1 cellular context compared by ENCODE assay signal in genomic region chr7:55099086-55099831, GRCh38.
TF ChIP-seq lines count a peak whose summit lies in the region.

No MANE protein-coding gene starts in this region.

TF ChIP-seq in GM23338, 12 proteins besides CTCF, POLR2A, EP300 and RAD21 (continued from another document):
- no peak for TF ChIP-seq ZNF462 (CRISPR knock-in tag; IDR thresholded peaks at IDR 0.05)
- no peak for TF ChIP-seq ZNF331 (CRISPR knock-in tag; IDR thresholded peaks at IDR 0.05; ENCODE audit: low read depth)
- TF ChIP-seq STAT1 (IDR thresholded peaks at IDR 0.05; ENCODE audit: unreplicated experiment): no peak
- no peak for TF ChIP-seq EZH2phosphoT487 (IDR thresholded peaks at IDR 0.05; ENCODE audit: unreplicated experiment)
- TF ChIP-seq REST (IDR thresholded peaks at IDR 0.05; ENCODE audit: unreplicated experiment): no peak
- no peak for TF ChIP-seq NANOG (IDR thresholded peaks at IDR 0.05; ENCODE audit: borderline replicate concordance)
- TF ChIP-seq CREB1 (CRISPR knock-in tag; IDR thresholded peaks at IDR 0.05; ENCODE audit: low read depth): no peak
- TF ChIP-seq, protein P1, sequence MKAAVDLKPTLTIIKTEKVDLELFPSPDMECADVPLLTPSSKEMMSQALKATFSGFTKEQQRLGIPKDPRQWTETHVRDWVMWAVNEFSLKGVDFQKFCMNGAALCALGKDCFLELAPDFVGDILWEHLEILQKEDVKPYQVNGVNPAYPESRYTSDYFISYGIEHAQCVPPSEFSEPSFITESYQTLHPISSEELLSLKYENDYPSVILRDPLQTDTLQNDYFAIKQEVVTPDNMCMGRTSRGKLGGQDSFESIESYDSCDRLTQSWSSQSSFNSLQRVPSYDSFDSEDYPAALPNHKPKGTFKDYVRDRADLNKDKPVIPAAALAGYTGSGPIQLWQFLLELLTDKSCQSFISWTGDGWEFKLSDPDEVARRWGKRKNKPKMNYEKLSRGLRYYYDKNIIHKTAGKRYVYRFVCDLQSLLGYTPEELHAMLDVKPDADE (IDR thresholded peaks at IDR 0.05): no peak
- TF ChIP-seq POLR2AphosphoS5 (IDR thresholded peaks at IDR 0.05; ENCODE audit: low read depth): no peak
- TF ChIP-seq JUNB (IDR thresholded peaks at IDR 0.05; ENCODE audit: unreplicated experiment): no peak
